Comparison of ENCODE assay signal across 8 cellular contexts in the genomic region with DNA sequence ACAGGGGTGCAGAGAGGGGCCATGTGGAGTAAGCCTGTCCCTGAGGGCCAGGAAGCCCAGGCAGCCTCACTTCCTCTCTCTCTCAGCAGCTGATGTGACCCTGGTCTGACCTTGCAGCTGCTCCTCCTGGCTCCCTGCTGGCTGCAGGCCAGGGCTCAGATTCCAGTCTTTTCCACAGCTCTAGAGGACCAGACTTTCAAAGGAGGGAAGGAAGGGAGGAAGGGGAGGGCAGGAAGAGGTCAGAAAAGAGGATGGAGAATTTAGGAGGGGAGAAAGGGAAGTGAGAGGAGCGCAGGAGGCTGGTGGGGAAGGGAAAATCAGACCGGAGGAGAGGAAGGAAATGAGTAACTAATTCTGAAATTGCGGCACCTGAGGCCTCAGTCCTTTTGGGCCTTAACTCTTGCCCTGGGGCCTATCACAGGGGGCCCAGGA. TPM values are rescaled to one million over a fixed set of nuclear protein-coding genes. Genes with fewer than 3 reads are reported as not detected.
DNase-seq lines count a peak whose midpoint lies in the region; ATAC-seq, FAIRE-seq and TF ChIP-seq lines count a peak whose summit lies in the region.

No MANE protein-coding gene starts in this region.

- H3K27ac ChIP-seq in RWPE2 (ENCODE audit: poor library complexity, severe bottlenecking), result no peak overlapping the region
- peak overlapping the region; percentile 29 to 84 (median 72) for H3K27ac ChIP-seq in heart left ventricle
- H3K27ac ChIP-seq in small intestine (ENCODE audit: low read depth in 1 of 2, low read length in 1 of 2), result no peak overlapping the region

- H3K4me3 ChIP-seq in RWPE2 (ENCODE audit: severe bottlenecking), result no peak overlapping the region
- H3K4me3 ChIP-seq in heart left ventricle, result no peak overlapping the region
- no peak overlapping the region for H3K4me3 ChIP-seq in small intestine (ENCODE audit: low read depth in 1 of 2, low read length in 2 of 2)

- ATAC-seq in HG03108 (IDR thresholded peaks at IDR 0.05; ENCODE audit: unreplicated experiment) (peak; percentile 58), RWPE2 (ENCODE audit: low read depth) (0 out of 3 replicates have a peak, but pooled peaks have one; percentile 36), heart left ventricle (peak; percentile 74 to 89 (median 84))

- WGBS in heart left ventricle, 4 donors, result 47 to 53% (median 51%) methylated on average over 3 of the region's 3 CpGs
- WGBS in small intestine, 3 donors, result 48 to 93% (median 58%) methylated on average over 3 of the region's 3 CpGs

- no peak for TF ChIP-seq POLR2A in heart left ventricle (IDR thresholded peaks at IDR 0.05)

- peaks cover 27% of the 10 kb centered on the region for H3K27me3 ChIP-seq in RWPE2 (ENCODE audit: insufficient read depth, poor library complexity, severe bottlenecking)
- H3K27me3 ChIP-seq in heart left ventricle, result no peaks in the 10 kb centered on the region
- no peaks in the 10 kb centered on the region for H3K27me3 ChIP-seq in small intestine (ENCODE audit: control insufficient read depth in 2 of 2, insufficient read depth in 2 of 2, low read length in 2 of 2)

- TF ChIP-seq CTCF in RWPE2 (IDR thresholded peaks at IDR 0.05; ENCODE audit: poor library complexity, severe bottlenecking) (no peak), heart left ventricle (IDR thresholded peaks at IDR 0.05) (no peak)

- H3K4me1 ChIP-seq in RWPE2 (ENCODE audit: insufficient read depth, poor library complexity, severe bottlenecking) (no peaks in the 10 kb centered on the region), heart left ventricle (peaks cover 6 to 73% (median 49%) of the 10 kb centered on the region in 12 donors), small intestine (ENCODE audit: control insufficient read depth in 2 of 2, insufficient read depth in 1 of 2, low read depth in 1 of 2, low read length in 1 of 2) (no peaks in the 10 kb centered on the region)

- no peak for FAIRE-seq in small intestine (lab: Jason Lieb, UNC)

- DNase-seq in NCI-H748 (lab: John Stamatoyannopoulos, UW; ENCODE audit: unreplicated experiment) (peak; percentile 64), NCI-H748 treated with DMSO at 0.1 percent for 48 hours (lab: John Stamatoyannopoulos, UW) (no peak), RWPE2 (ENCODE audit: low spot score) (no peak), heart left ventricle (peak; percentile 87 to 94 (median 91)), small intestine (peak; percentile 25), occipital lobe (lab: John Stamatoyannopoulos, UW) (no peak), epidermal melanocyte (ENCODE audit: insufficient read length, low spot score) (no peak)

- H3K36me3 ChIP-seq in RWPE2 (ENCODE audit: low read depth) (no peaks in the 10 kb centered on the region), heart left ventricle (no peaks in the 10 kb centered on the region), small intestine (ENCODE audit: control insufficient read depth in 2 of 2, insufficient read depth in 2 of 2, low read length in 2 of 2) (no peaks in the 10 kb centered on the region)

- intact Hi-C loops in heart left ventricle (cut with DNase I), result loop anchor here in 1 of 10 donors (2.0 kb wide), 1 partner anchor 40 kb away; a partner anchor contains a TSS

- no peaks in the 10 kb centered on the region for H3K9me3 ChIP-seq in RWPE2 (ENCODE audit: severe bottlenecking)
- no peaks in the 10 kb centered on the region for H3K9me3 ChIP-seq in heart left ventricle
- H3K9me3 ChIP-seq in small intestine (ENCODE audit: control insufficient read depth, low read depth), result no peaks in the 10 kb centered on the region

RNA-seq across cellular contexts. Expression of a gene that starts 40.9 kb away (rescaled TPM):
- total RNA-seq in heart left ventricle, result 10 to 100 TPM in 6 of 9 donors, 1 to 10 TPM in 3; 7.8 to 30.8 (median 11.1) TPM
- 10 to 100 TPM in 1 of 2 donors, 1 to 10 TPM in 1; 9.9 to 25.2 TPM for polyA plus RNA-seq in heart left ventricle
- 1 to 10 TPM; 1.3 to 8.9 (median 1.6) TPM for polyA plus RNA-seq in small intestine
- 90.8 TPM for total RNA-seq in occipital lobe

Comparison
In these comparisons a context has a peak if more than half of its experiments do, and no peak if none do; other contexts are left out.
1. DNase-seq: peak in NCI-H748 (single experiment), heart left ventricle (5 of 5) and small intestine (single experiment); none in NCI-H748 treated with DMSO at 0.1 percent for 48 hours (single experiment), RWPE2 (single experiment), occipital lobe (single experiment) and epidermal melanocyte (single experiment).
2. H3K27ac ChIP-seq: peak in heart left ventricle (12 of 12); none in RWPE2 (single experiment) and small intestine (0 of 2).
3. Peak in every context shown above with its lines, with median percentiles within 50 percentile points of each other: ATAC-seq.